13 cellular contexts compared by ENCODE assay signal in the genomic region with DNA sequence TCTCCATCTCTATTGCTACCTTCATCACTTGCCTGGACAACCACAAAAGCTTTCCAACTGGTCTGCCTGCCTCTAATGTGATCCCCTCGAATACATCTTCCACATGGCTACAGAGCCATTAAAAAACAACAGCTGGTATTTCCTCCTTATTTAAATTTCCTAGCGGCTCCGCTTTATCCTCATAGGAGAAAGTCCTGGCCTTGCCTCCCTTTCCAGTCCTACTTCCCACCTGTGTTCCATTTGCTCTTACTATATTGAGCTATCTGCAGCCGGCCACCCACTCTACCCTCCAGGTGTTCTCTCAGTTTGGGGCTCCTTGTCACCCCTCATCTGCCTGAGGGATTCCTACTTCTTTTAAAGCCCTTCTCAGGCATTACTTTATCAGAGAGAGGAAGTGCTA. TPM values are rescaled to one million over a fixed set of nuclear protein-coding genes. Genes with fewer than 3 reads are reported as not detected.
A peak's percentile ranks its signal among the peaks of the same experiment; 100 is the strongest.
DNase-seq lines count a peak whose midpoint lies in the region; ATAC-seq lines count a peak whose summit lies in the region.
"Had no signal": no experiment of that assay in that cellular context is flagged by ENCODE, and none has a peak within 500 bp of the region (broad histone marks: within the 10 kb centered on the region; RNA-seq: fewer than 3 reads in every experiment).

No MANE protein-coding gene starts in this region.

- H3K4me3 Mint-ChIP-seq in immature natural killer cell: no peak overlapping the region
- H3K4me3 Mint-ChIP-seq: CD4-positive, CD25-positive, alpha-beta regulatory T cell had no signal

- peaks cover 15 to 37% of the 10 kb centered on the region in 2 donors for H3K4me1 Mint-ChIP-seq in immature natural killer cell

- peak overlapping the region in 4 of 6 donors; percentile 9 to 37 (median 14) for H3K27ac Mint-ChIP-seq in immature natural killer cell
- H3K27ac Mint-ChIP-seq: CD4-positive, CD25-positive, alpha-beta regulatory T cell had no signal

- no peaks in the 10 kb centered on the region for H3K9me3 Mint-ChIP-seq in immature natural killer cell
- H3K9me3 Mint-ChIP-seq: CD4-positive, CD25-positive, alpha-beta regulatory T cell had no signal

- DNase-seq in NCI-H2171 treated with DMSO at 0.1 percent for 48 hours (lab: John Stamatoyannopoulos, UW): peak; percentile 45
- DNase-seq in NCI-H2171 (lab: John Stamatoyannopoulos, UW): no peak
- DNase-seq in NCI-H82 treated with DMSO at 0.1 percent for 48 hours (lab: John Stamatoyannopoulos, UW; ENCODE audit: unreplicated experiment): peak; percentile 12
- DNase-seq in immature natural killer cell: no peak
- no peak for DNase-seq in NCI-H748 (lab: John Stamatoyannopoulos, UW; ENCODE audit: unreplicated experiment)
- DNase-seq: 8988T; AML-193; CD4-positive, CD25-positive, alpha-beta regulatory T cell; DMS79 had no signal

- peaks cover 0 to 5% (median under 1%) of the 10 kb centered on the region in 3 donors for H3K36me3 Mint-ChIP-seq in immature natural killer cell

- H3K27me3 Mint-ChIP-seq in immature natural killer cell (ENCODE audit: low read depth in 3 of 3): peaks cover 0 to 2% (median 0%) of the 10 kb centered on the region in 3 donors

- ATAC-seq in GM18868 (IDR thresholded peaks at IDR 0.05; ENCODE audit: unreplicated experiment): no peak
- no peak for ATAC-seq in GM19455 (IDR thresholded peaks at IDR 0.05; ENCODE audit: unreplicated experiment)
- ATAC-seq: GM12878, HCT116 had no signal

RNA-seq across cellular contexts. Expression of a gene that starts 49.7 kb away (rescaled TPM):
- 100 to 1,000 TPM in 2 of 3 donors, 10 to 100 TPM in 1; 96.3 to 145 (median 105) TPM for polyA plus RNA-seq in immature natural killer cell

Comparison
In these comparisons a context has a peak if more than half of its experiments do, and no peak if none do; other contexts are left out.
1. DNase-seq: peak in NCI-H2171 treated with DMSO at 0.1 percent for 48 hours (single experiment) and NCI-H82 treated with DMSO at 0.1 percent for 48 hours (single experiment); none in NCI-H2171 (single experiment), immature natural killer cell (0 of 3) and NCI-H748 (single experiment).